Comparison of ENCODE assay signal across 32 cellular contexts in the genomic region with DNA sequence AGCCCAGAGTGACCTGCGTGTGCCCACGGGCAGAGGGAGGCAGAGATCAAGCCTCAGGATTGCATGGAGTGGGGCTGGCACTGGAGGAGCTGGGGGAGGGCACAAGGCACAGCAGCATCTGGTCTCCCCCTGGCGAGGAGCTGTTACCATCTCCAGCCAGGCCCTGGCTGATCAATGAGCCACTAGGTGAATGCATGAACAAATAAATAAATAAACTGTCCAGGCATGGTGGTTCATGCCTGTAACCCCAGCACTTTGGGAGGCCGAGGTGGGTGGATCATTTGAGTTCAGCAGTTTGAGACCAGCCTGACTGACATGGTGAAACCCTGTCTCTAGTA. TPM values are rescaled to one million over a fixed set of nuclear protein-coding genes. Genes with fewer than 3 reads are reported as not detected.
"Had no signal": no experiment of that assay in that cellular context is flagged by ENCODE, and none has a peak within 500 bp of the region (broad histone marks: within the 10 kb centered on the region; RNA-seq: fewer than 3 reads in every experiment).

No MANE protein-coding gene starts in this region.

- H3K9ac ChIP-seq: neural progenitor cell had no signal

- H3K36me3 ChIP-seq: gastrocnemius medialis, neural progenitor cell, sigmoid colon, stomach, tibial artery had no signal

- H3K4me3 ChIP-seq: dorsolateral prefrontal cortex, lung, neural progenitor cell, psoas muscle, sigmoid colon, stomach, testis, tibial artery had no signal

- H3K36me3 Mint-ChIP-seq: naive thymus-derived CD4-positive, alpha-beta T cell; neural progenitor cell; stimulated activated effector memory CD8-positive, alpha-beta T cell treated with anti-CD3 and anti-CD28 coated beads, Interleukin-12 subunit alpha, Interleukin-12 subunit beta, amount 100 ng/mL, for 72 hours; type B pancreatic cell had no signal

- H3K4me2 ChIP-seq: neural progenitor cell had no signal

- H3K4me1 ChIP-seq: gastrocnemius medialis, neural progenitor cell, psoas muscle, stomach, testis had no signal

- DNase-seq: effector CD4-positive, alpha-beta T cell; foreskin fibroblast; gastrocnemius medialis; kidney; mesenchymal stem cell; midbrain; naive thymus-derived CD4-positive, alpha-beta T cell; psoas muscle; right cardiac atrium; small intestine; stimulated activated CD4-positive, alpha-beta T cell treated with anti-CD3 and anti-CD28 coated beads, Interleukin-12 subunit alpha, Interleukin-12 subunit beta, amount 100 ng/mL, for 4 hours; stimulated activated CD4-positive, alpha-beta T cell treated with anti-CD3 and anti-CD28 coated beads, Interleukin-1b, Interleukin-23, amount 100 ng/mL, for 48 hours; stimulated activated CD4-positive, alpha-beta T cell treated with anti-CD3 and anti-CD28 coated beads, Interleukin-4, amount 100 ng/mL, for 1 hour; stimulated activated naive CD4-positive, alpha-beta T cell treated with Interleukin-2 at 50 U/mL for 16 hours; stomach; tibial artery had no signal

- H3K27ac Mint-ChIP-seq: naive thymus-derived CD4-positive, alpha-beta T cell; nephron; neural progenitor cell; stimulated activated effector memory CD8-positive, alpha-beta T cell treated with anti-CD3 and anti-CD28 coated beads, Interleukin-12 subunit alpha, Interleukin-12 subunit beta, amount 100 ng/mL, for 72 hours; type B pancreatic cell had no signal

- H3K4me3 Mint-ChIP-seq: naive thymus-derived CD4-positive, alpha-beta T cell; nephron; neural progenitor cell; stimulated activated effector memory CD8-positive, alpha-beta T cell treated with anti-CD3 and anti-CD28 coated beads, Interleukin-12 subunit alpha, Interleukin-12 subunit beta, amount 100 ng/mL, for 72 hours; type B pancreatic cell had no signal

- H3K9me3 ChIP-seq: gastrocnemius medialis, psoas muscle, sigmoid colon, stomach, testis, tibial artery had no signal

- H3K4me1 Mint-ChIP-seq: nephron; stimulated activated effector memory CD8-positive, alpha-beta T cell treated with anti-CD3 and anti-CD28 coated beads, Interleukin-12 subunit alpha, Interleukin-12 subunit beta, amount 100 ng/mL, for 72 hours had no signal

- H2AFZ ChIP-seq: neural progenitor cell had no signal

- H3K9me3 Mint-ChIP-seq: nephron; neural progenitor cell; stimulated activated effector memory CD8-positive, alpha-beta T cell treated with anti-CD3 and anti-CD28 coated beads, Interleukin-12 subunit alpha, Interleukin-12 subunit beta, amount 100 ng/mL, for 72 hours; type B pancreatic cell had no signal

- H3K27me3 ChIP-seq: dorsolateral prefrontal cortex, gastrocnemius medialis, neural progenitor cell, sigmoid colon, testis had no signal

- ATAC-seq: naive thymus-derived CD4-positive, alpha-beta T cell; right cardiac atrium; stimulated activated effector memory CD8-positive, alpha-beta T cell treated with anti-CD3 and anti-CD28 coated beads, Interleukin-12 subunit alpha, Interleukin-12 subunit beta, amount 100 ng/mL, for 72 hours had no signal

- H3K27ac ChIP-seq: gastrocnemius medialis, neural progenitor cell, psoas muscle, sigmoid colon, stomach, testis, tibial artery had no signal

RNA-seq across cellular contexts. Expression of gene ADGRD2, which starts 20.8 kb away (rescaled TPM):
- total RNA-seq: gastrocnemius medialis; glomerular endothelial cell; kidney; left lobe of liver; liver; lung; mucosa of gallbladder; naive thymus-derived CD4-positive, alpha-beta T cell; osteocyte; psoas muscle; renal cortical epithelial cell; sigmoid colon; stomach; subcutaneous adipose tissue; urinary bladder had no signal
- polyA plus RNA-seq: liver; lung; naive thymus-derived CD4-positive, alpha-beta T cell; psoas muscle; sigmoid colon; small intestine; stomach; urinary bladder had no signal
